In genomic region chr7:116862234-116863167, GRCh38 we compare ENCODE assay signal across 8 cellular contexts. TPM values are rescaled to one million over a fixed set of nuclear protein-coding genes. Genes with fewer than 3 reads are reported as not detected.
DNase-seq lines count a peak whose midpoint lies in the region; ATAC-seq and TF ChIP-seq lines count a peak whose summit lies in the region.

Gene CAPZA2, plus strand, starts transcription at chr7:116862587. Its CDS starts 25 bp downstream, at chr7:116862612.

- peak; percentile 88 to 97 (median 94) for DNase-seq in CD8-positive, alpha-beta T cell
- DNase-seq in NCI-H82 (lab: John Stamatoyannopoulos, UW): peak; percentile 95
- peak; percentile 91 to 92 for DNase-seq in activated CD4-positive, alpha-beta T cell treated with anti-CD3 and anti-CD28 coated beads, Interleukin-2, amount 50 U/mL, for 48 hours
- DNase-seq in dermis blood vessel endothelial cell: peak; percentile 96
- peak; percentile 94 to 96 (median 95) for DNase-seq in right lobe of liver
- peak; percentile 94 for DNase-seq in stimulated activated CD4-positive, alpha-beta T cell treated with anti-CD3 and anti-CD28 coated beads, Interleukin-4, amount 100 ng/mL, for 24 hours

- H3K4me1 Mint-ChIP-seq in CD8-positive, alpha-beta T cell (ENCODE audit: low read depth): peaks cover 44% of the 10 kb centered on the region

- intact Hi-C loops in CD8-positive, alpha-beta T cell (cut with DNase I, micrococcal nuclease): loop anchor here (1.0 to 10.0 kb wide), 5 partner anchors 91 to 1938 kb away; partner anchors contain the start of genes LSM8 (in 1 of the 2), MDFIC (in 1 of the 2), ST7 (in 1 of the 2) and TES (in 1 of the 2)
- intact Hi-C loops in right lobe of liver (cut with DNase I): no loop called here

- H3K27ac ChIP-seq in CD8-positive, alpha-beta T cell (ENCODE audit: low read depth, low read length): peak within 1 kb of the TSS; percentile 82
- peak within 1 kb of the TSS; percentile 97 to 98 (median 97) for H3K27ac ChIP-seq in right lobe of liver

- no peaks in the 10 kb centered on the region for H3K9me3 Mint-ChIP-seq in CD8-positive, alpha-beta T cell

- peak; percentile 89 for ATAC-seq in CD8-positive, alpha-beta T cell
- ATAC-seq in GM19452 (IDR thresholded peaks at IDR 0.05; ENCODE audit: unreplicated experiment) (peak; percentile 91), HG03575 (IDR thresholded peaks at IDR 0.05; ENCODE audit: extremely low read depth, insufficient number of reproducible peaks, low FRiP score, unreplicated experiment) (peak; percentile 53), right lobe of liver (peak; percentile 93 to 97 (median 96))

- 0% methylated on average over 29 of the region's 98 CpGs for WGBS in right lobe of liver (ENCODE audit: insufficient coverage, low coverage, low lambda C conversion rate, missing lambda C conversion rate)

- H3K9me3 ChIP-seq in CD8-positive, alpha-beta T cell (ENCODE audit: low read length): no peaks in the 10 kb centered on the region
- no peaks in the 10 kb centered on the region for H3K9me3 ChIP-seq in right lobe of liver

- H3K27me3 ChIP-seq in CD8-positive, alpha-beta T cell (ENCODE audit: insufficient read depth, low read length): no peaks in the 10 kb centered on the region
- H3K27me3 ChIP-seq in right lobe of liver: no peaks in the 10 kb centered on the region

- TF ChIP-seq CTCF in CD8-positive, alpha-beta T cell (IDR thresholded peaks at IDR 0.05): peak; percentile 42
- peak in 1 of 4 donors; percentile 88 for TF ChIP-seq CTCF in right lobe of liver (IDR thresholded peaks at IDR 0.05)

- CTCF ChIA-PET in CD8-positive, alpha-beta T cell (lab: Charles Lee): no interaction called here

- TF ChIP-seq POLR2A in right lobe of liver (IDR thresholded peaks at IDR 0.05): peak; percentile 80

- no peaks in the 10 kb centered on the region for H3K36me3 ChIP-seq in CD8-positive, alpha-beta T cell (ENCODE audit: insufficient read depth, low read length)
- no peaks in the 10 kb centered on the region for H3K36me3 ChIP-seq in right lobe of liver

- peaks cover 9% of the 10 kb centered on the region for H3K36me3 Mint-ChIP-seq in CD8-positive, alpha-beta T cell

- peak within 1 kb of the TSS; percentile 79 for H3K4me3 ChIP-seq in CD8-positive, alpha-beta T cell (ENCODE audit: low read depth, low read length)
- H3K4me3 ChIP-seq in right lobe of liver: peak within 1 kb of the TSS; percentile 85 to 90 (median 88)

- H3K4me1 ChIP-seq in CD8-positive, alpha-beta T cell (ENCODE audit: insufficient read depth, low read length): peaks cover 15% of the 10 kb centered on the region
- peaks cover 0 to 14% (median 0%) of the 10 kb centered on the region in 4 donors for H3K4me1 ChIP-seq in right lobe of liver

- peaks cover 6% of the 10 kb centered on the region for H3K27me3 Mint-ChIP-seq in CD8-positive, alpha-beta T cell (ENCODE audit: low read depth)

- POLR2A ChIA-PET in CD8-positive, alpha-beta T cell (lab: Charles Lee): no interaction called here

- peak within 1 kb of the TSS; percentile 96 for H3K4me3 Mint-ChIP-seq in CD8-positive, alpha-beta T cell

- peak within 1 kb of the TSS; percentile 96 for H3K27ac Mint-ChIP-seq in CD8-positive, alpha-beta T cell

RNA-seq across cellular contexts. Expression of gene CAPZA2, which starts in this region (rescaled TPM):
- 100 to 1,000 TPM in 1 of 2 experiments, 10 to 100 TPM in 1; 92.6 to 101 TPM for total RNA-seq in CD8-positive, alpha-beta T cell
- total RNA-seq in dermis blood vessel endothelial cell (393 and 583 TPM in 2 replicates), right lobe of liver (100 to 1,000 TPM in 3 of 6 experiments, 10 to 100 TPM in 3; 48.8 to 114 (median 89.8) TPM)

Comparison
In these comparisons a context has a peak if more than half of its experiments do, and no peak if none do; other contexts are left out.
1. Peak in every context shown above with its lines: DNase-seq, ATAC-seq, H3K4me3 ChIP-seq and H3K27ac ChIP-seq.
2. intact Hi-C loops: an anchor here in CD8-positive, alpha-beta T cell (1.0 to 10.0 kb wide); none called in right lobe of liver.